10 cellular contexts compared by ENCODE assay signal in the genomic region with DNA sequence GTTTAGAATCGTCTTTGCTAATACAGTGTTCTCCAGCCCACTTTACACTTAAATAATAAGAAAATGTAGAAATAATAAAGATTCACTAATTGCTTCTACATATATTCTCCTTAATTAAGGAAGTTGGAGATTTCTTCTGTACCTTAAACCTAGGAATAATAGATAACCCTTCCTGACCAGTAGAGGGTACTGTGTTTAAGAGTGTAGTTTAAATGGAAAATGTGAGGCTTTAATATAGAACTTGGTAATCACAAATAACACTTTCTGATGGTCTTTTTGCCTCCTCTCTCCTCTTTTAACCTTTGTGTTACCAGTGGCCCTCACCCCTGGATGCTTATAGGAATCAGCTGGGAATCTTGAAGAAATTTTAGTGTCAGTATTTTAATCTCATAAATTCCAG. TPM values are rescaled to one million over a fixed set of nuclear protein-coding genes. Genes with fewer than 3 reads are reported as not detected.
DNase-seq lines count a peak whose midpoint lies in the region; ATAC-seq and TF ChIP-seq lines count a peak whose summit lies in the region.
"Had no signal": no experiment of that assay in that cellular context is flagged by ENCODE, and none has a peak within 500 bp of the region (broad histone marks: within the 10 kb centered on the region; RNA-seq: fewer than 3 reads in every experiment).

No MANE protein-coding gene starts in this region.

- peaks cover 3% of the 10 kb centered on the region; the same call in 1 of the 2 replicates for H3K27me3 Mint-ChIP-seq in HFFc6 (ENCODE audit: insufficient read depth)
- H3K27me3 Mint-ChIP-seq in activated CD8-positive, alpha-beta T cell treated with anti-CD3 and anti-CD28 coated beads for 36 hours = no peaks in the 10 kb centered on the region

- no peak for ATAC-seq in activated CD8-positive, alpha-beta T cell treated with anti-CD3 and anti-CD28 coated beads for 36 hours
- ATAC-seq in left lung (peak; percentile 62), GM19455 (IDR thresholded peaks at IDR 0.05; ENCODE audit: unreplicated experiment) (no peak), GM21619 (IDR thresholded peaks at IDR 0.05; ENCODE audit: unreplicated experiment) (no peak)

- CTCF ChIA-PET in activated CD8-positive, alpha-beta T cell treated with anti-CD3 and anti-CD28 coated beads for 36 hours (lab: Charles Lee) = interaction anchor here (1.4 kb wide), 1 partner anchor 9 kb away, joined by 4 read pairs; no protein-coding TSS in a partner anchor
- CTCF ChIA-PET in HEK293T (lab: Yijun Ruan, JAX) = interaction anchor here (0.7 kb wide), 1 partner anchor 22 kb away, joined by 3 read pairs; no protein-coding TSS in a partner anchor

- no peak overlapping the region for H3K4me3 ChIP-seq in BE2C (ENCODE audit: low read depth, low read length)
- H3K4me3 ChIP-seq in left lung = no peak overlapping the region

- H3K27ac Mint-ChIP-seq in HFFc6 = no peak overlapping the region
- H3K27ac Mint-ChIP-seq in activated CD8-positive, alpha-beta T cell treated with anti-CD3 and anti-CD28 coated beads for 36 hours = peak overlapping the region; percentile 66

- POLR2A ChIA-PET in activated CD8-positive, alpha-beta T cell treated with anti-CD3 and anti-CD28 coated beads for 36 hours (lab: Charles Lee) = no interaction called here
- POLR2A ChIA-PET in HEK293T (lab: Yijun Ruan, JAX) = no interaction called here

- H3K27me3 ChIP-seq in BE2C (no peaks in the 10 kb centered on the region), left lung (no peaks in the 10 kb centered on the region)

- no peaks in the 10 kb centered on the region for H3K4me1 Mint-ChIP-seq in HFFc6 (ENCODE audit: low read depth)
- no peaks in the 10 kb centered on the region for H3K4me1 Mint-ChIP-seq in activated CD8-positive, alpha-beta T cell treated with anti-CD3 and anti-CD28 coated beads for 36 hours (ENCODE audit: low read depth)

- DNase-seq in BE2C = no peak
- DNase-seq in HFFc6 = no peak
- no peak for DNase-seq in activated CD8-positive, alpha-beta T cell treated with anti-CD3 and anti-CD28 coated beads for 36 hours
- DNase-seq in left lung = no peak
- no peak for DNase-seq in islet precursor cell
- no peak for DNase-seq in HEK293T (ENCODE audit: extremely low spot score)
- DNase-seq: SHP77 treated with DMSO at 0.1 percent for 48 hours; stimulated activated naive CD4-positive, alpha-beta T cell treated with Interleukin-2 at 50 U/mL for 16 hours had no signal

- H3K4me3 Mint-ChIP-seq in HFFc6 = no peak overlapping the region
- no peak overlapping the region for H3K4me3 Mint-ChIP-seq in activated CD8-positive, alpha-beta T cell treated with anti-CD3 and anti-CD28 coated beads for 36 hours

- peaks cover 16% of the 10 kb centered on the region for H3K36me3 Mint-ChIP-seq in HFFc6 (ENCODE audit: low read depth)
- peaks cover 18% of the 10 kb centered on the region for H3K36me3 Mint-ChIP-seq in activated CD8-positive, alpha-beta T cell treated with anti-CD3 and anti-CD28 coated beads for 36 hours (ENCODE audit: low read depth)

- intact Hi-C loops in activated CD8-positive, alpha-beta T cell treated with anti-CD3 and anti-CD28 coated beads for 36 hours (cut with micrococcal nuclease) = loop anchor here (10.0 kb wide), 1 partner anchor 115 kb away; no protein-coding TSS in a partner anchor
- intact Hi-C loops in left lung (cut with DNase I) = loop anchor here in 1 of 2 donors (10.0 kb wide), 1 partner anchor 115 kb away; no protein-coding TSS in a partner anchor

- H3K4me1 ChIP-seq in BE2C (no peaks in the 10 kb centered on the region), left lung (no peaks in the 10 kb centered on the region)

- H3K27ac ChIP-seq in left lung = no peak overlapping the region

- H3K9me3 Mint-ChIP-seq in HFFc6 = no peaks in the 10 kb centered on the region
- no peaks in the 10 kb centered on the region for H3K9me3 Mint-ChIP-seq in activated CD8-positive, alpha-beta T cell treated with anti-CD3 and anti-CD28 coated beads for 36 hours

- peaks cover 36% of the 10 kb centered on the region for H3K36me3 ChIP-seq in BE2C
- H3K36me3 ChIP-seq in left lung = peaks cover 0 to 58% of the 10 kb centered on the region in 2 donors

- H3K9me3 ChIP-seq in BE2C = no peaks in the 10 kb centered on the region
- H3K9me3 ChIP-seq in left lung = no peaks in the 10 kb centered on the region

- peak; percentile 38 for TF ChIP-seq CTCF in BE2C (IDR thresholded peaks at IDR 0.05; ENCODE audit: low read depth, low read length)
- peak; percentile 75 for TF ChIP-seq CTCF in HFFc6 (IDR thresholded peaks at IDR 0.05)
- no peak for TF ChIP-seq CTCF in activated CD8-positive, alpha-beta T cell treated with anti-CD3 and anti-CD28 coated beads for 36 hours (IDR thresholded peaks at IDR 0.05)
- no peak for TF ChIP-seq CTCF in left lung (IDR thresholded peaks at IDR 0.05)

TF ChIP-seq in HEK293T, 16 proteins besides CTCF, POLR2A, EP300 and RAD21:
- TF ChIP-seq FOXK2 (IDR thresholded peaks at IDR 0.05) = no peak
- TF ChIP-seq ELF4 (IDR thresholded peaks at IDR 0.05) = no peak
- no peak for TF ChIP-seq ARNT (IDR thresholded peaks at IDR 0.05)
- TF ChIP-seq SUZ12 (IDR thresholded peaks at IDR 0.05) = no peak
- TF ChIP-seq FOXA1 (IDR thresholded peaks at IDR 0.05) = no peak
TF ChIP-seq in HEK293T: peak in this region for 0.

RNA-seq across cellular contexts. Expression of gene POMP, which starts 20.7 kb away (rescaled TPM):
- 126 TPM for polyA plus RNA-seq in BE2C (2012; ENCODE audit: insufficient read depth, insufficient read length, low read depth)
- total RNA-seq in HFFc6 (2021; fragmentation: NEBNext Ultra II Directional; extraction: Animal tissue kit (Norgen Biotek cat#: 25700)) = 100 to 1,000 TPM; 156 to 175 (median 165) TPM
- total RNA-seq in activated CD8-positive, alpha-beta T cell treated with anti-CD3 and anti-CD28 coated beads for 36 hours = 100 to 1,000 TPM; 106 to 116 TPM
- total RNA-seq in left lung = 10 to 100 TPM; 65.0 to 82.7 TPM

RNA-seq across cellular contexts. Expression of gene SLC46A3, which starts 39.1 kb away (rescaled TPM):
- 0.71 TPM for polyA plus RNA-seq in BE2C (2012; ENCODE audit: insufficient read depth, insufficient read length, low read depth)
- 1 to 10 TPM; 2.2 to 4.3 (median 2.8) TPM for total RNA-seq in HFFc6 (2021; fragmentation: NEBNext Ultra II Directional; extraction: Animal tissue kit (Norgen Biotek cat#: 25700))
- 1 to 10 TPM; 3.2 to 3.4 TPM for total RNA-seq in activated CD8-positive, alpha-beta T cell treated with anti-CD3 and anti-CD28 coated beads for 36 hours
- 10 to 100 TPM; 11.7 to 14.5 TPM for total RNA-seq in left lung

Comparison
In these comparisons a context has a peak if more than half of its experiments do, and no peak if none do; other contexts are left out.
1. CTCF ChIP-seq: peak in BE2C (single experiment) and HFFc6 (single experiment); none in activated CD8-positive, alpha-beta T cell treated with anti-CD3 and anti-CD28 coated beads for 36 hours (single experiment) and left lung (0 of 2).